ENCODE assay signal across 1 cellular context in the genomic region with DNA sequence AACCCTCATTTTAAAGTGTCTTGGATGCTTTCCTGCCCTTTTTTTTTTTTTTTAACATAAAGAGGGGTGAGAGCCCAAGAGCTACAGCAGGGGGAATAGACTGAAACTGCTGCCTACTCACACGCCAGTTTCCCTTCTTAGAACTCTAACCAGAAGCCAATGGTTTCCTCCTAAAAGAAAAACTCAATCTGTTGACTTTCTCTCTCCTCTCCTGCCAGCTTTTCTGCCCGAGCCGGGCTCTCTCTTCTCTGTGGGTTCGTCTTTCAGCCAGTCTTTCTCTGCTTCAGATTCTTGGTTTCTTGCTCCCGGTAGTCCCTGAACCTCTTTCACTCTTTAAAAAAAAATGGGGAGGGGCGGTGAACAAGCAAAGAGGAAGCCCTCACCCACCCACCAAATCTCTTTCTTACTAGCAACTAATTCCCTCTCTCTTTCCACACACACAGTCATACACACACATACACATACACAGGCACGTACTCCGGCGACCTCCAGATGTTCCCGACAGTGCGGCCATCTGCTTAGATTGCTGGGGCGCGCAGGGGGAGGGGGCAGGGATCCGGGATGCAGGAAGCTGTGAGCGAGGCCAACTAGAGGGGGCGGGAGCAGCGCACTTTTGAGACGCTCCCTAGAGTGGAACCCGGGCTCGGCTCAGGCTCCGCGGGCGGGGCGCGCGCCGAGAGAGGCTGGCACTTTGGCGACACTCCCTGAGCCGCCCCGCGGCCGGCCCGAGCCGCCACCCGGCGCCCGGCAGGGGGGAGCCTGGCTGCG.
TF ChIP-seq lines count a peak whose summit lies in the region.

No MANE protein-coding gene starts in this region.

TF ChIP-seq in GM23338, 12 proteins besides CTCF, POLR2A, EP300 and RAD21 (continued from another document):
- TF ChIP-seq, protein P1, sequence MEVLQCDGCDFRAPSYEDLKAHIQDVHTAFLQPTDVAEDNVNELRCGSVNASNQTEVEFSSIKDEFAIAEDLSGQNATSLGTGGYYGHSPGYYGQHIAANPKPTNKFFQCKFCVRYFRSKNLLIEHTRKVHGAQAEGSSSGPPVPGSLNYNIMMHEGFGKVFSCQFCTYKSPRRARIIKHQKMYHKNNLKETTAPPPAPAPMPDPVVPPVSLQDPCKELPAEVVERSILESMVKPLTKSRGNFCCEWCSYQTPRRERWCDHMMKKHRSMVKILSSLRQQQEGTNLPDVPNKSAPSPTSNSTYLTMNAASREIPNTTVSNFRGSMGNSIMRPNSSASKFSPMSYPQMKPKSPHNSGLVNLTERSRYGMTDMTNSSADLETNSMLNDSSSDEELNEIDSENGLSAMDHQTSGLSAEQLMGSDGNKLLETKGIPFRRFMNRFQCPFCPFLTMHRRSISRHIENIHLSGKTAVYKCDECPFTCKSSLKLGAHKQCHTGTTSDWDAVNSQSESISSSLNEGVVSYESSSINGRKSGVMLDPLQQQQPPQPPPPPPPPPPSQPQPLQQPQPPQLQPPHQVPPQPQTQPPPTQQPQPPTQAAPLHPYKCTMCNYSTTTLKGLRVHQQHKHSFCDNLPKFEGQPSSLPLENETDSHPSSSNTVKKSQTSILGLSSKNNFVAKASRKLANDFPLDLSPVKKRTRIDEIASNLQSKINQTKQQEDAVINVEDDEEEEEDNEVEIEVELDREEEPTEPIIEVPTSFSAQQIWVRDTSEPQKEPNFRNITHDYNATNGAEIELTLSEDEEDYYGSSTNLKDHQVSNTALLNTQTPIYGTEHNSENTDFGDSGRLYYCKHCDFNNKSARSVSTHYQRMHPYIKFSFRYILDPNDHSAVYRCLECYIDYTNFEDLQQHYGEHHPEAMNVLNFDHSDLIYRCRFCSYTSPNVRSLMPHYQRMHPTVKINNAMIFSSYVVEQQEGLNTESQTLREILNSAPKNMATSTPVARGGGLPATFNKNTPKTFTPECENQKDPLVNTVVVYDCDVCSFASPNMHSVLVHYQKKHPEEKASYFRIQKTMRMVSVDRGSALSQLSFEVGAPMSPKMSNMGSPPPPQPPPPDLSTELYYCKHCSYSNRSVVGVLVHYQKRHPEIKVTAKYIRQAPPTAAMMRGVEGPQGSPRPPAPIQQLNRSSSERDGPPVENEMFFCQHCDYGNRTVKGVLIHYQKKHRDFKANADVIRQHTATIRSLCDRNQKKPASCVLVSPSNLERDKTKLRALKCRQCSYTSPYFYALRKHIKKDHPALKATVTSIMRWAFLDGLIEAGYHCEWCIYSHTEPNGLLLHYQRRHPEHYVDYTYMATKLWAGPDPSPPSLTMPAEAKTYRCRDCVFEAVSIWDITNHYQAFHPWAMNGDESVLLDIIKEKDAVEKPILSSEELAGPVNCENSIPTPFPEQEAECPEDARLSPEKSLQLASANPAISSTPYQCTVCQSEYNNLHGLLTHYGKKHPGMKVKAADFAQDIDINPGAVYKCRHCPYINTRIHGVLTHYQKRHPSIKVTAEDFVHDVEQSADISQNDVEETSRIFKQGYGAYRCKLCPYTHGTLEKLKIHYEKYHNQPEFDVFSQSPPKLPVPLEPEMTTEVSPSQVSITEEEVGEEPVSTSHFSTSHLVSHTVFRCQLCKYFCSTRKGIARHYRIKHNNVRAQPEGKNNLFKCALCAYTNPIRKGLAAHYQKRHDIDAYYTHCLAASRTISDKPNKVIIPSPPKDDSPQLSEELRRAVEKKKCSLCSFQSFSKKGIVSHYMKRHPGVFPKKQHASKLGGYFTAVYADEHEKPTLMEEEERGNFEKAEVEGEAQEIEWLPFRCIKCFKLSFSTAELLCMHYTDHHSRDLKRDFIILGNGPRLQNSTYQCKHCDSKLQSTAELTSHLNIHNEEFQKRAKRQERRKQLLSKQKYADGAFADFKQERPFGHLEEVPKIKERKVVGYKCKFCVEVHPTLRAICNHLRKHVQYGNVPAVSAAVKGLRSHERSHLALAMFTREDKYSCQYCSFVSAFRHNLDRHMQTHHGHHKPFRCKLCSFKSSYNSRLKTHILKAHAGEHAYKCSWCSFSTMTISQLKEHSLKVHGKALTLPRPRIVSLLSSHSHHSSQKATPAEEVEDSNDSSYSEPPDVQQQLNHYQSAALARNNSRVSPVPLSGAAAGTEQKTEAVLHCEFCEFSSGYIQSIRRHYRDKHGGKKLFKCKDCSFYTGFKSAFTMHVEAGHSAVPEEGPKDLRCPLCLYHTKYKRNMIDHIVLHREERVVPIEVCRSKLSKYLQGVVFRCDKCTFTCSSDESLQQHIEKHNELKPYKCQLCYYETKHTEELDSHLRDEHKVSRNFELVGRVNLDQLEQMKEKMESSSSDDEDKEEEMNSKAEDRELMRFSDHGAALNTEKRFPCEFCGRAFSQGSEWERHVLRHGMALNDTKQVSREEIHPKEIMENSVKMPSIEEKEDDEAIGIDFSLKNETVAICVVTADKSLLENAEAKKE (CRISPR knock-in tag; IDR thresholded peaks at IDR 0.05) = no peak
